8 cellular contexts compared by ENCODE assay signal in the genomic region with DNA sequence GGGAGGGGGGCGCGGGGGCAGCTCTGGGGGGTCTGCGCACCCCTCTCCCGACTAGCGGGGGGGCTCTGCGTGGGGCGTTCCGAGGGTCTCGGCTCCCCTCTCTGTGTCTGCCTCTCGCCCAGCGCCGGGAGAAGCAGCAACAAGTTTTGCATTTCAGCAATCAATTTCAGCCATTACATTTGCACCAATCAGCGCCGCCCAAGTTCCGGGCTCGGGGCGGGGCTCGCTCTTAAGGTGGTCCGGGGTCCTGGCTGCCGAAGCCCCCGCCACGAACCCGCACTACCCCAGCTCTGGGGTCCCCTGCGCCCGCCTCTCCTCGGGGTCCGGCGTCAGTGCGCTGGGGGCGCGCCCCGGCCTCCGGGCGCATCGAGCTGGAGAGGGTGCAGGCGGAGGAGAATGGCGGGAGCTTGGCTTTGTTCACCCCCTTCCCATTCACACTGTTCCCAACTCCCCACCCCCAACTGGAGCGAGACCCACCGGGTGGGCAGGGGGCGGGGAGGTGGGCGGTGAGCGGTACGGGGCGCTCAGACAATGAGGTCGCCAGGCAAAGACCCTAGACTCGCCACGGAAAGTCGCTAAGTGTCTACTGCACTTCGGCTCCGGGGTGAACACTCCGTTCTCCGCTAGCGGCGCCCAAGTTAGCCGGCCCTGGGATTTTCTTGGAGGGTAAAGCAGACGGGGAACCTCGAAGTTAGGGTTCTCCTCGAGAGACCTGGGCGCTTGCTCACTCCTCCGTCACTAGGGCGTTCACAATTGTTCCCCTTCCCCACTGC. TPM values are rescaled to one million over a fixed set of nuclear protein-coding genes. Genes with fewer than 3 reads are reported as not detected.
DNase-seq lines count a peak whose midpoint lies in the region; ATAC-seq, FAIRE-seq and TF ChIP-seq lines count a peak whose summit lies in the region.

A gene (minus strand): TSS at position 141 of the 773 bp plus-strand sequence. CDS start 1,213 bp downstream, outside the sequence.

- H3K27me3 ChIP-seq in RWPE2 (ENCODE audit: insufficient read depth, poor library complexity, severe bottlenecking) (no peaks in the 10 kb centered on the region), adrenal gland (peaks cover 41% of the 10 kb centered on the region), left ventricle myocardium inferior (ENCODE audit: low read depth) (peaks cover 45% of the 10 kb centered on the region), pancreas (no peaks in the 10 kb centered on the region), upper lobe of right lung (peaks cover 27% of the 10 kb centered on the region)

- intact Hi-C loops in adrenal gland (cut with DNase I) (loop anchor here (5.0 kb wide), 2 partner anchors 395 to 1045 kb away; no protein-coding TSS in a partner anchor), left ventricle myocardium inferior (cut with micrococcal nuclease) (no loop called here), pancreas (cut with DNase I) (loop anchor here in 2 of 3 donors (10.0 kb wide), 2 partner anchors 1047 to 1117 kb away; no protein-coding TSS in a partner anchor), upper lobe of right lung (cut with DNase I) (loop anchor here (10.0 kb wide), 1 partner anchor 1047 kb away; no protein-coding TSS in a partner anchor)

- H3K9me3 ChIP-seq in RWPE2 (ENCODE audit: severe bottlenecking) (no peaks in the 10 kb centered on the region), adrenal gland (replicated peaks in 1 of 3) (no peaks in the 10 kb centered on the region), left ventricle myocardium inferior (replicated peaks) (no peaks in the 10 kb centered on the region), pancreas (no peaks in the 10 kb centered on the region), upper lobe of right lung (no peaks in the 10 kb centered on the region)

- peaks cover under 1% of the 10 kb centered on the region; the same call in 1 of the 2 replicates for H3K36me3 ChIP-seq in RWPE2 (ENCODE audit: low read depth)
- H3K36me3 ChIP-seq in adrenal gland (replicated peaks in 1 of 2): no peaks in the 10 kb centered on the region
- H3K36me3 ChIP-seq in left ventricle myocardium inferior: peaks cover 13% of the 10 kb centered on the region
- H3K36me3 ChIP-seq in pancreas: no peaks in the 10 kb centered on the region
- H3K36me3 ChIP-seq in upper lobe of right lung: no peaks in the 10 kb centered on the region

- ATAC-seq in RWPE2 (ENCODE audit: low read depth) (peak; percentile 50), pancreas (peak; percentile 52 to 76 (median 68)), upper lobe of right lung (peak; percentile 34), GM21447 (IDR thresholded peaks at IDR 0.05; ENCODE audit: unreplicated experiment) (no peak), GM18520 (IDR thresholded peaks at IDR 0.05; ENCODE audit: unreplicated experiment) (no peak)

- 0% methylated on average over 14 to 61 of the region's 61 CpGs for WGBS in adrenal gland, 4 donors
- WGBS in pancreas, 2 donors: 0 to 1% methylated on average over 49 to 61 of the region's 61 CpGs

- H3K4me3 ChIP-seq in GM12865 (ENCODE audit: low read depth, low read length) (peak within 1 kb of the TSS; percentile 50), RWPE2 (ENCODE audit: severe bottlenecking) (peak within 1 kb of the TSS; percentile 85), adrenal gland (peak within 1 kb of the TSS; percentile 45 to 74 (median 48)), left ventricle myocardium inferior (peak within 1 kb of the TSS; percentile 92), pancreas (peak within 1 kb of the TSS; percentile 57 to 83 (median 66)), upper lobe of right lung (peak within 1 kb of the TSS; percentile 69)

- DNase-seq in GM12865 (ENCODE audit: low read depth): peak; percentile 18
- DNase-seq in RWPE2 (ENCODE audit: low spot score): no peak
- peak in 4 of 7 donors; percentile 19 to 49 (median 34) for DNase-seq in adrenal gland
- peak; percentile 69 for DNase-seq in left ventricle myocardium inferior
- DNase-seq in pancreas: peak in 4 of 6 donors; percentile 43 to 80 (median 64)
- DNase-seq in upper lobe of right lung: peak; percentile 72

- no peaks in the 10 kb centered on the region for H3K4me1 ChIP-seq in RWPE2 (ENCODE audit: insufficient read depth, poor library complexity, severe bottlenecking)
- peaks cover 0 to 21% of the 10 kb centered on the region in 2 donors for H3K4me1 ChIP-seq in adrenal gland (replicated peaks in 1 of 2)
- peaks cover 71% of the 10 kb centered on the region for H3K4me1 ChIP-seq in left ventricle myocardium inferior
- H3K4me1 ChIP-seq in pancreas: peaks cover 0 to 10% (median 0%) of the 10 kb centered on the region in 3 donors
- H3K4me1 ChIP-seq in upper lobe of right lung: peaks cover 20% of the 10 kb centered on the region

- H3K27ac ChIP-seq in RWPE2 (ENCODE audit: poor library complexity, severe bottlenecking) (peak within 1 kb of the TSS; percentile 66), adrenal gland (peak within 1 kb of the TSS in 3 of 5 donors; percentile 7 to 70 (median 16)), left ventricle myocardium inferior (replicated peaks) (peak within 1 kb of the TSS; percentile 93), pancreas (peak within 1 kb of the TSS; percentile 7 to 71 (median 44)), upper lobe of right lung (peak within 1 kb of the TSS; percentile 66)

- FAIRE-seq in pancreas (lab: Jason Lieb, UNC): no peak

- no peak for TF ChIP-seq POLR2A in adrenal gland (IDR thresholded peaks at IDR 0.05)

- TF ChIP-seq CTCF in GM12865 (IDR thresholded peaks at IDR 0.05; ENCODE audit: insufficient read depth, low read depth, low read length, missing control alignments) (no peak), RWPE2 (IDR thresholded peaks at IDR 0.05; ENCODE audit: poor library complexity, severe bottlenecking) (no peak), adrenal gland (IDR thresholded peaks at IDR 0.05) (no peak), left ventricle myocardium inferior (IDR thresholded peaks at IDR 0.05; ENCODE audit: borderline replicate concordance) (no peak), pancreas (IDR thresholded peaks at IDR 0.05) (no peak), upper lobe of right lung (IDR thresholded peaks at IDR 0.05) (no peak)

RNA-seq across cellular contexts. Expression of the gene that starts here (rescaled TPM):
- total RNA-seq in adrenal gland (1 to 10 TPM in 6 of 8 donors, under 1 TPM in 2; 0.84 to 2.7 (median 1.7) TPM), left ventricle myocardium inferior (7.7 TPM), pancreas (1 to 10 TPM in 3 of 6 donors, under 1 TPM in 3; 0.54 to 2.6 (median 0.85) TPM), upper lobe of right lung (4.0 TPM)
- polyA plus RNA-seq in adrenal gland (1 to 10 TPM in 1 of 3 donors, under 1 TPM in 2; 0.64 to 1.2 (median 0.88) TPM), pancreas (1 to 10 TPM in 1 of 2 donors, under 1 TPM in 1; 0.72 to 1.2 TPM)

Comparison
In these comparisons a context has a peak if more than half of its experiments do, and no peak if none do; other contexts are left out.
1. ATAC-seq: peak in RWPE2 (single experiment), pancreas (4 of 4) and upper lobe of right lung (single experiment); none in GM21447 (single experiment) and GM18520 (single experiment).
2. H3K27ac ChIP-seq: peak in every context shown above with its lines; median percentile 93 in left ventricle myocardium inferior; 66 in RWPE2; 66 in upper lobe of right lung; 44 in pancreas; 16 in adrenal gland.
3. Peak in every context shown above with its lines, with median percentiles within 50 percentile points of each other: H3K4me3 ChIP-seq.